13 cellular contexts compared by ENCODE assay signal in the genomic region with DNA sequence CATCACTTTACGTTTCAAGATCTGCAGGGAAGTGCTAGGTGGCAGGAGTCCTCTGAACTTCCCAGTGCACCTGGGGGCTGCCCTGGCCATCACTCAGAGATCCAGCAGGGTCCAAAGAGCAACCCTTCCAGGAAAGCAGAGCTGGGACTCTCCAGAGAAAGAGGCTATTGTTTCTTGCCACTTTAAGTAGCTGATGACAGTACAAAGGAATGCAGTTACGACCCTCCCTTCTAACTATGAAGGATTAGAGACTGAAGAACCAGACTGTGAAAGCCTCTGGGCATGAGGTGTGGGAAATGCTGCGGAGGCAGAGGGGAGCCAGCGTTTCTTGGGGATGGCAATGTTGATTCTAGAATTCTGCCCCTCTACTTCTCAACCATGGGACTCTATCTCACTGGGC.
DNase-seq lines count a peak whose midpoint lies in the region; ATAC-seq and TF ChIP-seq lines count a peak whose summit lies in the region.
"Had no signal": no experiment of that assay in that cellular context is flagged by ENCODE, and none has a peak within 500 bp of the region (broad histone marks: within the 10 kb centered on the region; RNA-seq: fewer than 3 reads in every experiment).

No MANE protein-coding gene starts in this region.

- TF ChIP-seq CTCF in astrocyte of the spinal cord (IDR thresholded peaks at IDR 0.05; ENCODE audit: low read depth, low read length): no peak

- DNase-seq in A172 (ENCODE audit: low spot score): peak; percentile 61
- DNase-seq in HT1080 (ENCODE audit: low read depth): peak; percentile 86
- peak; percentile 66 for DNase-seq in astrocyte of the spinal cord (ENCODE audit: low read depth, low spot score)
- DNase-seq in kidney tubule cell (ENCODE audit: low spot score): peak; percentile 83
- DNase-seq in NCI-H345 (lab: John Stamatoyannopoulos, UW): no peak
- no peak for DNase-seq in NCI-H2171 (lab: John Stamatoyannopoulos, UW)
- DNase-seq: activated CD4-positive, CD25-positive, alpha-beta regulatory T cell; activated T-cell treated with anti-CD3 and anti-CD28 coated beads for 4 hours; DMS153; naive B cell; transverse colon had no signal

- in situ Hi-C loops in astrocyte of the spinal cord (cut with HindIII; ENCODE audit: low sequenced_read_pairs): no loop called here

- ATAC-seq in GM18502 (IDR thresholded peaks at IDR 0.05; ENCODE audit: poor library complexity, unreplicated experiment) (no peak), GM18870 (IDR thresholded peaks at IDR 0.05; ENCODE audit: unreplicated experiment) (no peak)

- no peak overlapping the region for H3K4me3 ChIP-seq in astrocyte of the spinal cord (ENCODE audit: low read depth, low read length)
- H3K4me3 ChIP-seq: transverse colon had no signal

Comparison
In these comparisons a context has a peak if more than half of its experiments do, and no peak if none do; other contexts are left out.
1. DNase-seq: peak in A172 (single experiment), HT1080 (single experiment), astrocyte of the spinal cord (single experiment) and kidney tubule cell (single experiment); none in NCI-H345 (single experiment) and NCI-H2171 (single experiment).